13 cellular contexts compared by ENCODE assay signal in the genomic region with DNA sequence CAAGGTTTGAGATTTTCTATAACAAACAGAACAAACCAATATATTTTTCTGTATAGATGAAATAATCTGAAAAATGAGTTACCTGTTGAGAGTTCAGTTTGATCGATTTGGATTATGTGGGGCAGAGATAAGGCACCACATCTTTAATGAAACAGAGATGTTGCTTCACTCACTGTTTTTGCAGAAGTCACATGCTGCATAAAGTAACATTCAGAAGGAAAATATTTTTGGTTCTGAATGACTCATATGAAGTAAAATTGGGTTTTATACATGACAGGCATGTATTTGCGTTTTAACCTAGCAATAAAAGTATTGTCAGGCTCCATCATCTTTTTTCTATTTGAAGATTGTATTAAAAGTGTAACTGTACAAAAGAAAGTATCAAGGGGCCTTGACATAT.
"Had no signal": no experiment of that assay in that cellular context is flagged by ENCODE, and none has a peak within 500 bp of the region (broad histone marks: within the 10 kb centered on the region; RNA-seq: fewer than 3 reads in every experiment).

No MANE protein-coding gene starts in this region.

- H3K27ac ChIP-seq: esophagus squamous epithelium, left lung had no signal

- H3K4me1 Mint-ChIP-seq: activated CD4-positive, alpha-beta T cell treated with anti-CD3 and anti-CD28 coated beads for 36 hours; activated naive CD4-positive, alpha-beta T cell treated with anti-CD3 and anti-CD28 coated beads, Interleukin-2, amount 10 ng/mL, durations not matched to agents 7 days and 5 days; naive B cell; stimulated activated memory B cell treated with anti-CD40 and anti-IgM and Interleukin-4, amounts not matched to agents 10 μg/mL and 1 μg/mL and 100 μg/mL, for 72 hours had no signal

- DNase-seq: activated CD4-positive, alpha-beta memory T cell treated with anti-CD3 and anti-CD28 coated beads for 36 hours; activated CD4-positive, alpha-beta T cell treated with anti-CD3 and anti-CD28 coated beads for 36 hours; activated naive CD4-positive, alpha-beta T cell treated with anti-CD3 and anti-CD28 coated beads, Interleukin-2, amount 10 ng/mL, durations not matched to agents 7 days and 5 days; activated T-cell treated with anti-CD3 and anti-CD28 coated beads, Interleukin-2, amount 50 U/mL, for 24 hours; esophagus squamous epithelium; hippocampal formation; kidney; left lung; mammary epithelial cell; naive B cell; stimulated activated CD4-positive, alpha-beta T cell treated with anti-CD3 and anti-CD28 coated beads, Interleukin-2, amount 100 ng/mL, for 48 hours; T-helper 1 cell had no signal

- H3K4me3 Mint-ChIP-seq: activated CD4-positive, alpha-beta memory T cell treated with anti-CD3 and anti-CD28 coated beads for 36 hours; activated CD4-positive, alpha-beta T cell treated with anti-CD3 and anti-CD28 coated beads for 36 hours; activated naive CD4-positive, alpha-beta T cell treated with anti-CD3 and anti-CD28 coated beads, Interleukin-2, amount 10 ng/mL, durations not matched to agents 7 days and 5 days; activated T-cell treated with anti-CD3 and anti-CD28 coated beads, Interleukin-2, amount 50 U/mL, for 24 hours; naive B cell; stimulated activated memory B cell treated with anti-CD40 and anti-IgM and Interleukin-4, amounts not matched to agents 10 μg/mL and 1 μg/mL and 100 μg/mL, for 72 hours had no signal

- H3K9me3 Mint-ChIP-seq: activated CD4-positive, alpha-beta memory T cell treated with anti-CD3 and anti-CD28 coated beads for 36 hours; activated naive CD4-positive, alpha-beta T cell treated with anti-CD3 and anti-CD28 coated beads, Interleukin-2, amount 10 ng/mL, durations not matched to agents 7 days and 5 days; activated T-cell treated with anti-CD3 and anti-CD28 coated beads, Interleukin-2, amount 50 U/mL, for 24 hours; stimulated activated memory B cell treated with anti-CD40 and anti-IgM and Interleukin-4, amounts not matched to agents 10 μg/mL and 1 μg/mL and 100 μg/mL, for 72 hours had no signal

- H3K27me3 ChIP-seq: esophagus squamous epithelium, left lung had no signal

- H3K4me1 ChIP-seq: left lung had no signal

- H3K36me3 Mint-ChIP-seq: activated CD4-positive, alpha-beta memory T cell treated with anti-CD3 and anti-CD28 coated beads for 36 hours; activated naive CD4-positive, alpha-beta T cell treated with anti-CD3 and anti-CD28 coated beads, Interleukin-2, amount 10 ng/mL, durations not matched to agents 7 days and 5 days; naive B cell; stimulated activated memory B cell treated with anti-CD40 and anti-IgM and Interleukin-4, amounts not matched to agents 10 μg/mL and 1 μg/mL and 100 μg/mL, for 72 hours had no signal

- H3K4me3 ChIP-seq: esophagus squamous epithelium, left lung had no signal

- H3K27ac Mint-ChIP-seq: activated CD4-positive, alpha-beta memory T cell treated with anti-CD3 and anti-CD28 coated beads for 36 hours; activated CD4-positive, alpha-beta T cell treated with anti-CD3 and anti-CD28 coated beads for 36 hours; activated naive CD4-positive, alpha-beta T cell treated with anti-CD3 and anti-CD28 coated beads, Interleukin-2, amount 10 ng/mL, durations not matched to agents 7 days and 5 days; activated T-cell treated with anti-CD3 and anti-CD28 coated beads, Interleukin-2, amount 50 U/mL, for 24 hours; naive B cell; stimulated activated memory B cell treated with anti-CD40 and anti-IgM and Interleukin-4, amounts not matched to agents 10 μg/mL and 1 μg/mL and 100 μg/mL, for 72 hours had no signal

- H3K36me3 ChIP-seq: esophagus squamous epithelium, left lung had no signal

- H3K9me3 ChIP-seq: esophagus squamous epithelium, left lung had no signal

- H3K27me3 Mint-ChIP-seq: activated CD4-positive, alpha-beta memory T cell treated with anti-CD3 and anti-CD28 coated beads for 36 hours; activated naive CD4-positive, alpha-beta T cell treated with anti-CD3 and anti-CD28 coated beads, Interleukin-2, amount 10 ng/mL, durations not matched to agents 7 days and 5 days; activated T-cell treated with anti-CD3 and anti-CD28 coated beads, Interleukin-2, amount 50 U/mL, for 24 hours; naive B cell; stimulated activated memory B cell treated with anti-CD40 and anti-IgM and Interleukin-4, amounts not matched to agents 10 μg/mL and 1 μg/mL and 100 μg/mL, for 72 hours had no signal
